8 cellular contexts compared by ENCODE assay signal in genomic region chrX:49043987-49044281, GRCh38. TPM values are rescaled to one million over a fixed set of nuclear protein-coding genes. Genes with fewer than 3 reads are reported as not detected.
A peak's percentile ranks its signal among the peaks of the same experiment; 100 is the strongest.
DNase-seq lines count a peak whose midpoint lies in the region; ATAC-seq and TF ChIP-seq lines count a peak whose summit lies in the region.

No MANE protein-coding gene starts in this region.

- H3K36me3 ChIP-seq in SU-DHL-6 (ENCODE audit: low read length) (no peaks in the 10 kb centered on the region), gastrocnemius medialis (peaks cover 0 to 4% of the 10 kb centered on the region in 2 donors)

- H4K20me1 ChIP-seq in SU-DHL-6 (ENCODE audit: low read depth, low read length) = no peaks in the 10 kb centered on the region

- H3F3A ChIP-seq in SU-DHL-6 (ENCODE audit: insufficient read depth) = no peaks in the 10 kb centered on the region

- no peak for TF ChIP-seq POLR2A in gastrocnemius medialis (IDR thresholded peaks at IDR 0.05)

- H3K9me2 ChIP-seq in SU-DHL-6 (replicated peaks; ENCODE audit: insufficient read depth, low read length) = no peaks in the 10 kb centered on the region

- H3K4me3 ChIP-seq in GM12865 (ENCODE audit: low read depth, low read length) (peak overlapping the region; percentile 45), SU-DHL-6 (ENCODE audit: insufficient read depth, low read length, poor library complexity, severe bottlenecking) (no peak overlapping the region), fibroblast of mammary gland (ENCODE audit: control insufficient read depth, low read depth, low read length) (peak overlapping the region; percentile 29), gastrocnemius medialis (peak overlapping the region; percentile 22 to 41 (median 35))

- in situ Hi-C loops in gastrocnemius medialis (cut with MboI; ENCODE audit: low sequenced_read_pairs in 4 of 4) = loop anchor here in 1 of 4 donors (5.0 kb wide), 1 partner anchor 82 kb away; no protein-coding TSS in a partner anchor

- peak overlapping the region; percentile 60 for H3K9ac ChIP-seq in SU-DHL-6 (ENCODE audit: low read length)

- no peaks in the 10 kb centered on the region for H3K27me3 ChIP-seq in SU-DHL-6 (ENCODE audit: low read length)
- no peaks in the 10 kb centered on the region for H3K27me3 ChIP-seq in gastrocnemius medialis

- no peak for ATAC-seq in gastrocnemius medialis
- no peak for ATAC-seq in HG02642 (IDR thresholded peaks at IDR 0.05; ENCODE audit: poor library complexity, unreplicated experiment)

- DNase-seq in GM12865 (ENCODE audit: low read depth) = no peak
- DNase-seq in fibroblast of mammary gland (ENCODE audit: low read depth) = no peak
- DNase-seq in gastrocnemius medialis = no peak
- DNase-seq in central memory CD4-positive, alpha-beta T cell = no peak
- DNase-seq in stimulated activated CD8-positive, alpha-beta memory T cell treated with anti-CD3 and anti-CD28 coated beads, Interleukin-4, amount 100 ng/mL, for 48 hours = no peak
- DNase-seq in EL = no peak

- intact Hi-C loops in gastrocnemius medialis (cut with DNase I; ENCODE audit: low total_unique reads) = loop anchor here (1.0 to 5.0 kb wide), 7 partner anchors 30 to 242 kb away; partner anchors contain the start of genes GRIPAP1, HDAC6, PIM2 and PRAF2

- H3K4me2 ChIP-seq in SU-DHL-6 (ENCODE audit: low read depth, low read length, poor library complexity, severe bottlenecking) = peak overlapping the region; percentile 76

- no peak for TF ChIP-seq CTCF in GM12865 (IDR thresholded peaks at IDR 0.05; ENCODE audit: insufficient read depth, low read depth, low read length, missing control alignments)
- no peak for TF ChIP-seq CTCF in SU-DHL-6 (IDR thresholded peaks at IDR 0.05; ENCODE audit: insufficient read depth, low read length, poor library complexity, severe bottlenecking)
- no peak for TF ChIP-seq CTCF in fibroblast of mammary gland (conservative IDR thresholded peaks at IDR 0.05; ENCODE audit: control insufficient read depth, insufficient read depth, low read depth, low read length)
- no peak for TF ChIP-seq CTCF in gastrocnemius medialis (IDR thresholded peaks at IDR 0.05 in 4 of 5, conservative IDR thresholded peaks at IDR 0.05 in 1 of 5)

- H3K9me3 ChIP-seq in SU-DHL-6 (ENCODE audit: insufficient read depth, low read length) (no peaks in the 10 kb centered on the region), gastrocnemius medialis (no peaks in the 10 kb centered on the region)

- H3K27ac ChIP-seq in SU-DHL-6 (ENCODE audit: low read depth, low read length) (no peak overlapping the region), gastrocnemius medialis (peak overlapping the region; percentile 78 to 85 (median 82))

- peak overlapping the region; percentile 98 for H2AFZ ChIP-seq in SU-DHL-6 (ENCODE audit: low read depth, low read length, severe bottlenecking)

- peaks cover 9% of the 10 kb centered on the region in 2 donors for H3K4me1 ChIP-seq in gastrocnemius medialis

- H3K79me2 ChIP-seq in SU-DHL-6 (ENCODE audit: insufficient read depth, low read length) = no peaks in the 10 kb centered on the region

RNA-seq across cellular contexts. Expression of gene TFE3, which starts 0.8 kb away (rescaled TPM):
- 10 to 100 TPM; 29.3 to 44.5 (median 34.7) TPM for total RNA-seq in gastrocnemius medialis

RNA-seq across cellular contexts. Expression of gene CCDC120, which starts 14.9 kb away (rescaled TPM):
- total RNA-seq in gastrocnemius medialis = under 1 TPM; 0.07 to 0.55 (median 0.40) TPM

RNA-seq across cellular contexts. Expression of gene PRAF2, which starts 29.9 kb away (rescaled TPM):
- 1 to 10 TPM; 4.5 to 6.6 (median 4.7) TPM for total RNA-seq in gastrocnemius medialis

RNA-seq across cellular contexts. Expression of gene WDR45, which starts 35.8 kb away (rescaled TPM):
- total RNA-seq in gastrocnemius medialis = 100 to 1,000 TPM in 3 of 4 donors, 10 to 100 TPM in 1; 98.2 to 125 (median 105) TPM

RNA-seq across cellular contexts. Expression of gene GRIPAP1, which starts 41.9 kb away (rescaled TPM):
- total RNA-seq in gastrocnemius medialis = 10 to 100 TPM in 2 of 4 donors, 1 to 10 TPM in 2; 8.6 to 19.3 (median 10.1) TPM
